Comparison of ENCODE assay signal across 8 cellular contexts in the genomic region with DNA sequence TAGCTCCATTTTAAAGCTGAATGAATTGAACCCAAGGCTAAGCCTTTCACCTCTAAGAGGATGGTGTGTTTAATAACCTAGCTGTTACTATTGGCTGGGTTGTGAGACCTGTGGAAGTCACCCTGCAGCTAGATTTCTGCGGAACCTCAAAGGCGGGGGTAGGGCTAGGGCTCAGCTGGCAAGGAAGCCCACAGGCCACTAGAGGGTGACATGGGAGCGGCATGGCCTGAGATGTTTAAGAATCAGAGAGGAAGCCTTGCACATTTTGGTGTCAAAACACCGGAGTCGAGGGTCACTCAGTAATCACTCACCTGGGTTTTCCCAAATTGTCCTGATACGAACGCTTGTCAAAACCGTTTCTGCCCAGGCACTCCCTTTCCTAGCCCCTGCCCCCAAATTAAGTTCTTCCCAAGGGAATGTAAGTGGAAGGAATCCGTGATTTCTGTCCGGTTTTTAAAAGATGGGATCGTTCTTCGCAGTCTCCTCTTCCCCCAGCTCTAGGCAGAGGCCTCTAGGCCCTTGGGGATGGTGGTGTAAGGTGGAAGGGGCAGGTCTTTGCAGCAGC. TPM values are rescaled to one million over a fixed set of nuclear protein-coding genes. Genes with fewer than 3 reads are reported as not detected.
DNase-seq lines count a peak whose midpoint lies in the region; ATAC-seq and TF ChIP-seq lines count a peak whose summit lies in the region.

No MANE protein-coding gene starts in this region.

- peak overlapping the region; percentile 40 to 57 (median 49) for H3K27ac Mint-ChIP-seq in nephron

- peaks cover 49% of the 10 kb centered on the region for H3K4me1 Mint-ChIP-seq in nephron

- no peaks in the 10 kb centered on the region for H3K36me3 Mint-ChIP-seq in nephron (ENCODE audit: low read depth)

- H3K79me2 ChIP-seq in DND-41 (ENCODE audit: insufficient read depth, low read length) (peaks cover 26% of the 10 kb centered on the region), Karpas-422 (ENCODE audit: low read length) (peaks cover 22% of the 10 kb centered on the region)

- TF ChIP-seq EP300 in transverse colon (IDR thresholded peaks at IDR 0.05; ENCODE audit: low read depth) = no peak

- in situ Hi-C loops in transverse colon (cut with MboI; ENCODE audit: low pct_ligation_motif_present in 1 of 4, low pct_unique_long_range_greater_than_20kb in 1 of 4, low sequenced_read_pairs in 3 of 4) = no loop called here

- H3K4me1 ChIP-seq in DND-41 (ENCODE audit: insufficient read depth, low read length) (peaks cover 20% of the 10 kb centered on the region), Karpas-422 (ENCODE audit: low read length) (peaks cover 27% of the 10 kb centered on the region), transverse colon (peaks cover 13 to 20% (median 17%) of the 10 kb centered on the region in 4 donors)

- no peaks in the 10 kb centered on the region for H4K20me1 ChIP-seq in DND-41 (ENCODE audit: insufficient read depth, low read length)
- no peaks in the 10 kb centered on the region for H4K20me1 ChIP-seq in Karpas-422 (ENCODE audit: insufficient read depth, low read depth, low read length)

- H3K4me3 Mint-ChIP-seq in nephron = peak overlapping the region in 2 of 3 experiments; percentile 15 to 24

- H3K9me3 Mint-ChIP-seq in nephron = no peaks in the 10 kb centered on the region

- TF ChIP-seq CTCF in DND-41 (IDR thresholded peaks at IDR 0.05; ENCODE audit: borderline replicate concordance, extremely low read depth, low read length, poor library complexity, severe bottlenecking) (peak; percentile 77), choroid plexus epithelial cell (conservative IDR thresholded peaks at IDR 0.05; ENCODE audit: low read depth, low read length) (peak; percentile 65), nephron (IDR thresholded peaks at IDR 0.05; ENCODE audit: unreplicated experiment in 3 of 3) (peak in 2 of 3 experiments; percentile 14 to 45), transverse colon (IDR thresholded peaks at IDR 0.05) (peak in 3 of 5 experiments; percentile 17 to 24 (median 21))

- H3K9ac ChIP-seq in DND-41 (ENCODE audit: low read depth, low read length) = no peak overlapping the region; the same call in 1 of the 2 replicates
- no peak overlapping the region for H3K9ac ChIP-seq in Karpas-422 (ENCODE audit: low read length)

- H3K27me3 Mint-ChIP-seq in nephron (ENCODE audit: low read depth) = no peaks in the 10 kb centered on the region

- peak; percentile 36; the same call in 2 of the 3 replicates for ATAC-seq in DND-41 (ENCODE audit: insufficient read depth, low read depth)

- H3K27me3 ChIP-seq in DND-41 (ENCODE audit: insufficient read depth, low read length, poor library complexity) (no peaks in the 10 kb centered on the region), Karpas-422 (ENCODE audit: low read length) (no peaks in the 10 kb centered on the region), transverse colon (no peaks in the 10 kb centered on the region)

- H3K9me2 ChIP-seq in Karpas-422 (replicated peaks; ENCODE audit: insufficient read depth, low read length) = no peaks in the 10 kb centered on the region

- no peak overlapping the region for H3K4me2 ChIP-seq in DND-41 (ENCODE audit: insufficient read depth, low read length)
- H3K4me2 ChIP-seq in Karpas-422 (ENCODE audit: low read depth, low read length, poor library complexity, severe bottlenecking) = no peak overlapping the region

- H3K36me3 ChIP-seq in DND-41 (ENCODE audit: insufficient read depth, low read length) (peaks cover 1% of the 10 kb centered on the region), Karpas-422 (ENCODE audit: insufficient read depth, low read length) (no peaks in the 10 kb centered on the region), transverse colon (no peaks in the 10 kb centered on the region)

- H3K9me3 ChIP-seq in DND-41 (ENCODE audit: insufficient read depth, low read length, severe bottlenecking) (no peaks in the 10 kb centered on the region), Karpas-422 (ENCODE audit: low read length) (no peaks in the 10 kb centered on the region), transverse colon (no peaks in the 10 kb centered on the region)

- DNase-seq in DND-41 (peak; percentile 58), Karpas-422 (peak; percentile 82), choroid plexus epithelial cell (ENCODE audit: low read depth) (peak; percentile 30), transverse colon (peak; percentile 29), cortex of kidney (lab: John Stamatoyannopoulos, UW) (no peak), NCI-H2029 (lab: John Stamatoyannopoulos, UW) (no peak)
- DNase-seq in activated CD4-positive, CD25-positive, alpha-beta regulatory T cell treated with anti-CD3 and anti-CD28 coated beads, Interleukin-2, amount 50 U/mL, for 16 hours (ENCODE audit: low read depth, low spot score) = peak; percentile 28

- no peak overlapping the region for H2AFZ ChIP-seq in DND-41 (ENCODE audit: low read depth, low read length)
- no peak overlapping the region for H2AFZ ChIP-seq in Karpas-422 (ENCODE audit: low read length)

- no peak for TF ChIP-seq POLR2A in transverse colon (IDR thresholded peaks at IDR 0.05)

- H3K27ac ChIP-seq in DND-41 (ENCODE audit: low read length) (no peak overlapping the region), Karpas-422 (ENCODE audit: low read length) (no peak overlapping the region), transverse colon (no peak overlapping the region)

- H3K4me3 ChIP-seq in DND-41 (ENCODE audit: low read depth in 1 of 2, low read length in 2 of 2) (no peak overlapping the region), Karpas-422 (ENCODE audit: low read length) (no peak overlapping the region), choroid plexus epithelial cell (ENCODE audit: low read depth, low read length) (no peak overlapping the region), transverse colon (no peak overlapping the region)

- intact Hi-C loops in transverse colon (cut with DNase I; ENCODE audit: low total_unique reads) = no loop called here

- WGBS in transverse colon (ENCODE audit: low coverage in 1 of 2), 2 donors = 46% methylated on average over 12 of the region's 12 CpGs; no CpG with 5 or more reads in 1 of the 2 donors

RNA-seq across cellular contexts. Expression of a gene that starts 3.8 kb away (rescaled TPM):
- 27.5 and 33.8 TPM in 2 replicates for total RNA-seq in Karpas-422 (2014; rRNA removed; shearing (Covaris generic); ENCODE audit: low replicate concordance)
- total RNA-seq in transverse colon = 100 to 1,000 TPM in 2 of 4 donors, 10 to 100 TPM in 2; 37.3 to 158 (median 85.0) TPM

Comparison
In these comparisons a context has a peak if more than half of its experiments do, and no peak if none do; other contexts are left out.
1. DNase-seq: peak in DND-41 (single experiment), Karpas-422 (single experiment), activated CD4-positive, CD25-positive, alpha-beta regulatory T cell treated with anti-CD3 and anti-CD28 coated beads, Interleukin-2, amount 50 U/mL, for 16 hours (single experiment), choroid plexus epithelial cell (single experiment) and transverse colon (single experiment); none in cortex of kidney (single experiment) and NCI-H2029 (single experiment).
2. CTCF ChIP-seq: peak in every context shown above with its lines; median percentile 77 in DND-41; 65 in choroid plexus epithelial cell; 30 in nephron; 21 in transverse colon.